In genomic region chr1:1966086-1966740, GRCh38 we compare ENCODE assay signal across 14 cellular contexts. TPM values are rescaled to one million over a fixed set of nuclear protein-coding genes. Genes with fewer than 3 reads are reported as not detected.
"Had no signal": no experiment of that assay in that cellular context is flagged by ENCODE, and none has a peak within 500 bp of the region (broad histone marks: within the 10 kb centered on the region; RNA-seq: fewer than 3 reads in every experiment).

No MANE protein-coding gene starts in this region.

- H3K36me3 Mint-ChIP-seq: activated naive CD8-positive, alpha-beta T cell had no signal

- H3K4me3 Mint-ChIP-seq: activated naive CD8-positive, alpha-beta T cell; activated T-cell treated with anti-CD3 and anti-CD28 coated beads, Interleukin-2, amount 50 U/mL, for 4 hours; immature natural killer cell had no signal

- H3K27ac Mint-ChIP-seq: activated naive CD8-positive, alpha-beta T cell; immature natural killer cell had no signal

- H3K4me1 Mint-ChIP-seq: immature natural killer cell had no signal

- ATAC-seq: activated T-cell treated with anti-CD3 and anti-CD28 coated beads, Interleukin-2, amount 50 U/mL, for 4 hours had no signal

- DNase-seq: activated CD4-positive, alpha-beta T cell treated with anti-CD3 and anti-CD28 coated beads, Interleukin-2, amount 50 U/mL, for 4 hours; activated CD4-positive, CD25-positive, alpha-beta regulatory T cell treated with anti-CD3 and anti-CD28 coated beads, Interleukin-2, amount 50 U/mL, for 72 hours; activated effector memory CD4-positive, alpha-beta T cell treated with anti-CD3 and anti-CD28 coated beads, Interleukin-2, amount 50 U/mL, for 16 hours; activated T-cell treated with anti-CD3 and anti-CD28 coated beads, Interleukin-2, amount 50 U/mL, for 4 hours; esophagus squamous epithelium; foreskin fibroblast; glutamatergic neuron; immature natural killer cell; stomach had no signal

- H3K9me3 Mint-ChIP-seq: activated T-cell treated with anti-CD3 and anti-CD28 coated beads, Interleukin-2, amount 50 U/mL, for 4 hours; immature natural killer cell had no signal

RNA-seq across cellular contexts. Expression of gene CFAP74, which starts 37.4 kb away (rescaled TPM):
- total RNA-seq: activated T-cell treated with anti-CD3 and anti-CD28 coated beads, Interleukin-2, amount 50 U/mL, for 4 hours; esophagus squamous epithelium; lung microvascular endothelial cell; pancreas; renal cortical epithelial cell; thoracic aorta had no signal

RNA-seq across cellular contexts. Expression of gene TMEM52, which starts 47.1 kb away (rescaled TPM):
- total RNA-seq: thoracic aorta had no signal

RNA-seq across cellular contexts. Expression of gene CALML6, which starts 51.2 kb away (rescaled TPM):
- total RNA-seq: lung microvascular endothelial cell, stomach, thoracic aorta had no signal

RNA-seq across cellular contexts. Expression of gene GABRD, which starts 52.9 kb away (rescaled TPM):
- total RNA-seq: activated T-cell treated with anti-CD3 and anti-CD28 coated beads, Interleukin-2, amount 50 U/mL, for 4 hours; renal cortical epithelial cell; thoracic aorta had no signal
